Comparison of ENCODE assay signal across 8 cellular contexts in genomic region chr2:215767625-215768024, GRCh38.
"Had no signal": no experiment of that assay in that cellular context is flagged by ENCODE, and none has a peak within 500 bp of the region (broad histone marks: within the 10 kb centered on the region; RNA-seq: fewer than 3 reads in every experiment).

No MANE protein-coding gene starts in this region.

- FAIRE-seq: G401.6, GM12878, GM12891, GM12892, GM18507, GM19239 had no signal

- DNase-seq: GDM1, GF-D8 had no signal

- ATAC-seq: GM12878 had no signal

- H3K4me3 ChIP-seq: GM12878 had no signal
